24 cellular contexts compared by ENCODE assay signal in genomic region chr13:38099751-38100150, GRCh38.
"Had no signal": no experiment of that assay in that cellular context is flagged by ENCODE, and none has a peak within 500 bp of the region (broad histone marks: within the 10 kb centered on the region; RNA-seq: fewer than 3 reads in every experiment).

No MANE protein-coding gene starts in this region.

- FAIRE-seq: small intestine had no signal

- ATAC-seq: natural killer cell; psoas muscle; right cardiac atrium; right lobe of liver; stimulated activated effector memory CD8-positive, alpha-beta T cell treated with anti-CD3 and anti-CD28 coated beads, Interleukin-12 subunit alpha, Interleukin-12 subunit beta, amount 100 ng/mL, for 72 hours; stimulated activated naive B cell treated with anti-CD40 and anti-IgM and Interleukin-4, amounts not matched to agents 10 μg/mL and 1 μg/mL and 100 μg/mL, for 72 hours; upper lobe of right lung had no signal

- H3K27me3 ChIP-seq: neural progenitor cell, right lobe of liver, sigmoid colon, stomach, thyroid gland, tibial nerve, upper lobe of right lung, uterus had no signal

- H3K36me3 ChIP-seq: neural progenitor cell, ovary, right lobe of liver, sigmoid colon, stomach, thoracic aorta, thyroid gland, tibial nerve, upper lobe of right lung, uterus had no signal

- H3K27ac ChIP-seq: neural progenitor cell, ovary, parathyroid adenoma, psoas muscle, right lobe of liver, sigmoid colon, stomach, thoracic aorta, thyroid gland, tibial nerve, upper lobe of right lung, uterus had no signal

- H3K4me1 ChIP-seq: neural progenitor cell, parathyroid adenoma, psoas muscle, right lobe of liver, sigmoid colon, stomach, thyroid gland, tibial nerve, upper lobe of right lung, uterus had no signal

- H3K9me3 ChIP-seq: ovary, psoas muscle, right lobe of liver, sigmoid colon, stomach, thoracic aorta, thyroid gland, upper lobe of right lung, uterus had no signal

- H3K4me3 ChIP-seq: neural progenitor cell, ovary, psoas muscle, right lobe of liver, sigmoid colon, stomach, thoracic aorta, thyroid gland, tibial nerve, upper lobe of right lung, uterus had no signal

- DNase-seq: natural killer cell; occipital lobe; ovary; posterior cingulate gyrus; psoas muscle; right cardiac atrium; right lobe of liver; sigmoid colon; small intestine; stimulated activated CD4-positive, alpha-beta T cell treated with anti-CD3 and anti-CD28 coated beads, Interleukin-15, amount 100 ng/mL, for 24 hours; stimulated activated CD4-positive, alpha-beta T cell treated with anti-CD3 and anti-CD28 coated beads, Interleukin-2, amount 100 ng/mL, for 24 hours; stimulated activated CD4-positive, alpha-beta T cell treated with anti-CD3 and anti-CD28 coated beads, Interleukin-2, amount 100 ng/mL, for 48 hours; stimulated activated CD4-positive, alpha-beta T cell treated with anti-CD3 and anti-CD28 coated beads, Interleukin-4, amount 100 ng/mL, for 24 hours; stimulated activated naive B cell treated with anti-CD40 and anti-IgM and Interleukin-4, amounts not matched to agents 10 μg/mL and 1 μg/mL and 100 μg/mL, for 72 hours; stimulated activated naive CD4-positive, alpha-beta T cell treated with Interleukin-2 at 50 U/mL for 16 hours; stomach; thyroid gland; upper lobe of right lung; uterus had no signal

- H3K9ac ChIP-seq: neural progenitor cell, parathyroid adenoma had no signal
